ENCODE assay signal across 1 cellular context in the genomic region with DNA sequence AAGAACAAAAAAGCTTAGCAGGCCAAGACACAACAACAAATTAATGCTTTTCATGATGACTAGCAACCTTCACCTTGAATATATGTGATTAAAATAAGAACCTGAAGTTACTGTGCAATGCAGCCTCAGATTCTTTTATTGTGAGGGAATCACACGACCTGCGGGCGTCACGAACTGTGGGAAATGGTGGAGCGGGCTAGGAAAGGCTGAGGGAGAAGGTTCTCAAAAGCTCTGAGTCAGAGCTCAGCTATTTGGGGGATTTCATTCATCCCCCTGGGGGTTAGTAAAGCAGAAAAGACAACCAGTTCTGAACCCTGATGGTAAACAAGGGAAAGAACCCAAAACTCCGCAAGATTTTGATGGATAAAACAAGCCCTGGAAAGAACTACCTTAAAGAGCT.
TF ChIP-seq lines count a peak whose summit lies in the region.

No MANE protein-coding gene starts in this region.

TF ChIP-seq in SK-N-SH, 30 proteins besides CTCF, POLR2A, EP300 and RAD21 (continued from another document):
- TF ChIP-seq, protein P1, sequence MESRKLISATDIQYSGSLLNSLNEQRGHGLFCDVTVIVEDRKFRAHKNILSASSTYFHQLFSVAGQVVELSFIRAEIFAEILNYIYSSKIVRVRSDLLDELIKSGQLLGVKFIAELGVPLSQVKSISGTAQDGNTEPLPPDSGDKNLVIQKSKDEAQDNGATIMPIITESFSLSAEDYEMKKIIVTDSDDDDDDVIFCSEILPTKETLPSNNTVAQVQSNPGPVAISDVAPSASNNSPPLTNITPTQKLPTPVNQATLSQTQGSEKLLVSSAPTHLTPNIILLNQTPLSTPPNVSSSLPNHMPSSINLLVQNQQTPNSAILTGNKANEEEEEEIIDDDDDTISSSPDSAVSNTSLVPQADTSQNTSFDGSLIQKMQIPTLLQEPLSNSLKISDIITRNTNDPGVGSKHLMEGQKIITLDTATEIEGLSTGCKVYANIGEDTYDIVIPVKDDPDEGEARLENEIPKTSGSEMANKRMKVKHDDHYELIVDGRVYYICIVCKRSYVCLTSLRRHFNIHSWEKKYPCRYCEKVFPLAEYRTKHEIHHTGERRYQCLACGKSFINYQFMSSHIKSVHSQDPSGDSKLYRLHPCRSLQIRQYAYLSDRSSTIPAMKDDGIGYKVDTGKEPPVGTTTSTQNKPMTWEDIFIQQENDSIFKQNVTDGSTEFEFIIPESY (IDR thresholded peaks at IDR 0.05; ENCODE audit: borderline replicate concordance, low read depth) = no peak
- no peak for TF ChIP-seq TCF12 (IDR thresholded peaks at IDR 0.05)
